Comparison of ENCODE assay signal across 14 cellular contexts in the genomic region with DNA sequence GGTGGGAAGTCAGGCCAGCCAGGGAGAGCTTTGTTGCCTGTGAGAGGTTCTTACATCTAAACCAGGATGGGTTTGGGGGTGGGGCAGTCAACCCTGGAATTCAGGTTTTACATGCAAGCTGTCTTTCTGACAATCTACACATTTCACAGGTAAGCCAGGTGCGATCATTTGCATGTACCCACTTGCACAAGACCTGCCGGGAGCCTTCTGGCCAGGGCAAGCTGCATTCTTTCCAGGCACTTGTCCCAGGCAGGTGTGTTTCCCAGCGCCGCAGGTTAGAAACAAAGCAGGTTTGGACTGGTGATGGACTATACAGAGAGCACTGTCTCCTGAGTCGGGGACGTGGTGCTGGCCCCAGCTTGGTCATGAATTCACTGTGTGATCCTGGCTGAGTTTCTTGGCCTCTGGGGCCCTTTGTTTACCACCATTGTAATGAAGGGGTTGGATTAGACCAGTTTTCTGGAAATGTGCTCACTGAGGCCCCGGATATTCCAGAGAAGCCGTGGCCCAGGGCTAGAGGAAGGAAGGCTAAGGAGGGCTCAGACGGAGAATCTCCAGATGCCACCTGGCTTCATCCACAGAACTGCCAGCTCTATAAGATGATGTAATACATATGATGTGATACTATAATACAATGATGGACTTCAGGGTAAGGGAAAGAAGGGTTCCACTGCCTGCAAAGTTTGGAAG.
DNase-seq lines count a peak whose midpoint lies in the region; ATAC-seq and TF ChIP-seq lines count a peak whose summit lies in the region.
"Had no signal": no experiment of that assay in that cellular context is flagged by ENCODE, and none has a peak within 500 bp of the region (broad histone marks: within the 10 kb centered on the region; RNA-seq: fewer than 3 reads in every experiment).

No MANE protein-coding gene starts in this region.

- H3K9me2 ChIP-seq in GM23338 (ENCODE audit: insufficient read depth), result 0 out of 2 replicates have a peak, but pooled peaks cover 10% of the 10 kb centered on the region

- H3K79me2 ChIP-seq in GM23338 (replicated peaks; ENCODE audit: insufficient read depth), result no peaks in the 10 kb centered on the region

- DNase-seq in GM23338 (ENCODE audit: low spot score), result peak; percentile 71
- peak; percentile 1 for DNase-seq in NCI-H345 treated with DMSO at 0.1 percent for 48 hours (lab: John Stamatoyannopoulos, UW; ENCODE audit: unreplicated experiment)
- no peak for DNase-seq in esophagus squamous epithelium (lab: John Stamatoyannopoulos, UW)
- no peak for DNase-seq in progenitor cell of endocrine pancreas (ENCODE audit: low spot score, unreplicated experiment)
- DNase-seq in activated effector memory CD4-positive, alpha-beta T cell treated with Interleukin-2 at 50 U/mL for 16 hours, result no peak
- no peak for DNase-seq in inferior parietal cortex (ENCODE audit: extremely low spot score)
- DNase-seq in cerebellar nuclear complex (lab: John Stamatoyannopoulos, UW), result no peak
- no peak for DNase-seq in spleen
- DNase-seq: activated CD4-positive, alpha-beta T cell treated with anti-CD3 and anti-CD28 coated beads for 4 hours; MV-4-11; naive thymus-derived CD8-positive, alpha-beta T cell; SW 1271 had no signal

- H3K27me3 Mint-ChIP-seq in GM23338 (ENCODE audit: insufficient read depth, low read depth, poor library complexity) (peaks cover 7% of the 10 kb centered on the region), progenitor cell of endocrine pancreas (peaks cover 5% of the 10 kb centered on the region)

- peaks cover 0 to 2% (median 1%) of the 10 kb centered on the region in 3 donors for H3K9me3 ChIP-seq in esophagus squamous epithelium
- peaks cover 0 to 3% (median 0%) of the 10 kb centered on the region in 8 donors for H3K9me3 ChIP-seq in spleen

- TF ChIP-seq POLR2A in esophagus squamous epithelium (IDR thresholded peaks at IDR 0.05), result no peak
- TF ChIP-seq POLR2A in spleen (IDR thresholded peaks at IDR 0.05), result no peak

- no peak for TF ChIP-seq CTCF in GM23338 (conservative IDR thresholded peaks at IDR 0.05; ENCODE audit: low read depth in 2 of 2)
- no peak for TF ChIP-seq CTCF in esophagus squamous epithelium (IDR thresholded peaks at IDR 0.05)
- TF ChIP-seq CTCF in progenitor cell of endocrine pancreas (IDR thresholded peaks at IDR 0.05; ENCODE audit: unreplicated experiment), result no peak
- no peak for TF ChIP-seq CTCF in spleen (IDR thresholded peaks at IDR 0.05 in 8 of 11, conservative IDR thresholded peaks at IDR 0.05 in 3 of 11)

- H3F3A ChIP-seq in GM23338 (replicated peaks; ENCODE audit: low read depth), result no peaks in the 10 kb centered on the region

- H3K4me1 Mint-ChIP-seq in GM23338, result peaks cover 28% of the 10 kb centered on the region
- H3K4me1 Mint-ChIP-seq in progenitor cell of endocrine pancreas (ENCODE audit: low read depth), result peaks cover 48% of the 10 kb centered on the region
- H3K4me1 Mint-ChIP-seq: activated T-helper 17 cell treated with anti-CD3 and anti-CD28 coated beads, Interleukin-2, amount 50 U/mL, for 72 hours had no signal

- H3K4me3 ChIP-seq in GM23338 (no peak overlapping the region), esophagus squamous epithelium (no peak overlapping the region), spleen (no peak overlapping the region)
- H3K4me3 ChIP-seq: BLaER1 treated with 17β-estradiol and CSF1 and Interleukin-3, amounts not matched to agents 10 nM and 100 nM had no signal

- H3K27me3 ChIP-seq in GM23338 (ENCODE audit: insufficient read depth) (no peaks in the 10 kb centered on the region), esophagus squamous epithelium (no peaks in the 10 kb centered on the region), spleen (replicated peaks in 1 of 7) (no peaks in the 10 kb centered on the region)
- H3K27me3 ChIP-seq: BLaER1 treated with 17β-estradiol and CSF1 and Interleukin-3, amounts not matched to agents 10 nM and 100 nM had no signal

- H3K27ac Mint-ChIP-seq in GM23338, result peak overlapping the region; percentile 31; the same call in 1 of the 2 replicates
- peak overlapping the region; percentile 25 for H3K27ac Mint-ChIP-seq in progenitor cell of endocrine pancreas
- H3K27ac Mint-ChIP-seq: activated T-helper 17 cell treated with anti-CD3 and anti-CD28 coated beads, Interleukin-2, amount 50 U/mL, for 72 hours had no signal

- H3K36me3 Mint-ChIP-seq in GM23338 (ENCODE audit: low read depth), result no peaks in the 10 kb centered on the region
- H3K36me3 Mint-ChIP-seq in progenitor cell of endocrine pancreas (ENCODE audit: insufficient read depth), result no peaks in the 10 kb centered on the region
- H3K36me3 Mint-ChIP-seq: naive thymus-derived CD8-positive, alpha-beta T cell had no signal

- H4K20me1 ChIP-seq in GM23338 (replicated peaks; ENCODE audit: insufficient read depth), result no peaks in the 10 kb centered on the region
- H4K20me1 ChIP-seq: BLaER1 treated with 17β-estradiol and CSF1 and Interleukin-3, amounts not matched to agents 10 nM and 100 nM had no signal

- H3K27ac ChIP-seq in GM23338 (ENCODE audit: low read depth), result no peak overlapping the region
- H3K27ac ChIP-seq in esophagus squamous epithelium, result peak overlapping the region; percentile 88 to 94 (median 92)
- no peak overlapping the region for H3K27ac ChIP-seq in spleen
- H3K27ac ChIP-seq: BLaER1 treated with 17β-estradiol and CSF1 and Interleukin-3, amounts not matched to agents 10 nM and 100 nM had no signal

- H3K4me1 ChIP-seq in GM23338 (ENCODE audit: insufficient read depth), result peaks cover 7% of the 10 kb centered on the region; the same call in 1 of the 2 replicates
- H3K4me1 ChIP-seq in esophagus squamous epithelium, result peaks cover 11 to 57% (median 33%) of the 10 kb centered on the region in 3 donors
- no peaks in the 10 kb centered on the region for H3K4me1 ChIP-seq in spleen

- WGBS in esophagus squamous epithelium, 2 donors, result 40 to 60% methylated on average over 2 to 9 of the region's 9 CpGs
- 84 to 95% (median 93%) methylated on average over 9 of the region's 9 CpGs for WGBS in spleen, 5 donors

- no peak overlapping the region for H3K4me2 ChIP-seq in GM23338

- ATAC-seq in GM23338, result peak; percentile 61
- ATAC-seq: activated T-helper 17 cell treated with anti-CD3 and anti-CD28 coated beads, Interleukin-2, amount 50 U/mL, for 72 hours; naive thymus-derived CD8-positive, alpha-beta T cell had no signal

- H3K36me3 ChIP-seq in GM23338 (ENCODE audit: insufficient read depth), result no peaks in the 10 kb centered on the region
- H3K36me3 ChIP-seq in esophagus squamous epithelium, result no peaks in the 10 kb centered on the region
- no peaks in the 10 kb centered on the region for H3K36me3 ChIP-seq in spleen
- H3K36me3 ChIP-seq: BLaER1 treated with 17β-estradiol and CSF1 and Interleukin-3, amounts not matched to agents 10 nM and 100 nM had no signal

- H2AFZ ChIP-seq in GM23338, result peak overlapping the region; percentile 91

- intact Hi-C loops in esophagus squamous epithelium (cut with DNase I), result loop anchor here (10.0 kb wide), 1 partner anchor 105 kb away; no protein-coding TSS in a partner anchor
- intact Hi-C loops in spleen (cut with DNase I; ENCODE audit: low total_unique reads), result no loop called here

- no peaks in the 10 kb centered on the region; the same call in 2 of the 3 replicates for H3K9me3 Mint-ChIP-seq in GM23338
- no peaks in the 10 kb centered on the region for H3K9me3 Mint-ChIP-seq in progenitor cell of endocrine pancreas (ENCODE audit: low read depth)

- H3K4me3 Mint-ChIP-seq in GM23338 (no peak overlapping the region), progenitor cell of endocrine pancreas (ENCODE audit: low read depth) (no peak overlapping the region)
- H3K4me3 Mint-ChIP-seq: activated T-helper 17 cell treated with anti-CD3 and anti-CD28 coated beads, Interleukin-2, amount 50 U/mL, for 72 hours; naive thymus-derived CD8-positive, alpha-beta T cell had no signal

TF ChIP-seq in GM23338, 12 proteins besides CTCF, POLR2A, EP300 and RAD21 (continues in another document):
- TF ChIP-seq NANOG (IDR thresholded peaks at IDR 0.05; ENCODE audit: borderline replicate concordance), result no peak
- no peak for TF ChIP-seq JUNB (IDR thresholded peaks at IDR 0.05; ENCODE audit: unreplicated experiment)
- TF ChIP-seq EZH2phosphoT487 (IDR thresholded peaks at IDR 0.05; ENCODE audit: unreplicated experiment), result no peak
- no peak for TF ChIP-seq STAT1 (IDR thresholded peaks at IDR 0.05; ENCODE audit: unreplicated experiment)
- TF ChIP-seq, protein P1, sequence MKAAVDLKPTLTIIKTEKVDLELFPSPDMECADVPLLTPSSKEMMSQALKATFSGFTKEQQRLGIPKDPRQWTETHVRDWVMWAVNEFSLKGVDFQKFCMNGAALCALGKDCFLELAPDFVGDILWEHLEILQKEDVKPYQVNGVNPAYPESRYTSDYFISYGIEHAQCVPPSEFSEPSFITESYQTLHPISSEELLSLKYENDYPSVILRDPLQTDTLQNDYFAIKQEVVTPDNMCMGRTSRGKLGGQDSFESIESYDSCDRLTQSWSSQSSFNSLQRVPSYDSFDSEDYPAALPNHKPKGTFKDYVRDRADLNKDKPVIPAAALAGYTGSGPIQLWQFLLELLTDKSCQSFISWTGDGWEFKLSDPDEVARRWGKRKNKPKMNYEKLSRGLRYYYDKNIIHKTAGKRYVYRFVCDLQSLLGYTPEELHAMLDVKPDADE (IDR thresholded peaks at IDR 0.05), result no peak
- TF ChIP-seq EZH2 (IDR thresholded peaks at IDR 0.05; ENCODE audit: low read depth, unreplicated experiment), result no peak
- no peak for TF ChIP-seq ZNF331 (CRISPR knock-in tag; IDR thresholded peaks at IDR 0.05; ENCODE audit: low read depth)

Comparison
In these comparisons a context has a peak if more than half of its experiments do, and no peak if none do; other contexts are left out.
1. DNase-seq: peak in GM23338 (single experiment) and NCI-H345 treated with DMSO at 0.1 percent for 48 hours (single experiment); none in esophagus squamous epithelium (single experiment), progenitor cell of endocrine pancreas (single experiment), activated effector memory CD4-positive, alpha-beta T cell treated with Interleukin-2 at 50 U/mL for 16 hours (single experiment), inferior parietal cortex (single experiment), cerebellar nuclear complex (0 of 2) and spleen (single experiment).
2. H3K27ac ChIP-seq: peak in esophagus squamous epithelium (4 of 4); none in GM23338 (single experiment) and spleen (0 of 8).